16 cellular contexts compared by ENCODE assay signal in the genomic region with DNA sequence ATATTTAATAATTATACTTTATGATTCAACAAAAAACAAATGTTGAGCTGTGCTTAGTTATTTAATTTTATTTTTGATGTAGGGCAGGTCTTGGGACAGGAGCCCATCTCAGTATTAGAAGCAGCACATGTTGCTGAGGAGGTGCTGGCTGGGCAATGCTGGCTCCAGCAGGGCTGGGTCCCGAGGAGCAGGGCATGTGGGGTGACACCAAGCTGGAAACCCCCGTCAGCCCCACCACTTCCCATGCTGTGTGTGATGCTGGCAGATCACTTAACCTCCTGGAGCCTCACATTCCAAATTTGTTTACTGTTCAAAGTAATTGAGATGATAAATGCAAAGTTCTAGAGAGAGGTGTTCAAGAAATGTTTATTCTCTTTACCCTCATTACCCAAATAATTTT.
A peak's percentile ranks its signal among the peaks of the same experiment; 100 is the strongest.
DNase-seq lines count a peak whose midpoint lies in the region; ATAC-seq, FAIRE-seq and TF ChIP-seq lines count a peak whose summit lies in the region.
"Had no signal": no experiment of that assay in that cellular context is flagged by ENCODE, and none has a peak within 500 bp of the region (broad histone marks: within the 10 kb centered on the region; RNA-seq: fewer than 3 reads in every experiment).

No MANE protein-coding gene starts in this region.

- H3K27me3 Mint-ChIP-seq in activated T-cell treated with anti-CD3 and anti-CD28 coated beads, Interleukin-2, amount 50 U/mL, for 24 hours: no peaks in the 10 kb centered on the region
- peaks cover 0 to 11% of the 10 kb centered on the region in 2 donors for H3K27me3 Mint-ChIP-seq in natural killer cell (ENCODE audit: low read depth in 2 of 2)

- no peak for TF ChIP-seq EP300 in GM12878 (IDR thresholded peaks at IDR 0.05; ENCODE audit: borderline replicate concordance in 1 of 2, control insufficient read depth in 1 of 2, low read depth in 2 of 2, low read length in 2 of 2)

- no peak overlapping the region for H3K9ac ChIP-seq in GM12878 (ENCODE audit: control insufficient read depth, insufficient read depth, low read length)

- CTCF ChIA-PET in GM12878 (lab: Yijun Ruan, JAX): no interaction called here

- H3K27me3 ChIP-seq in GM12878 (replicated peaks in 1 of 2; ENCODE audit: control insufficient read depth in 2 of 2, insufficient read depth in 2 of 2, low read length in 1 of 2): no peaks in the 10 kb centered on the region
- H3K27me3 ChIP-seq: adrenal gland had no signal

- ATAC-seq in HG02759 (IDR thresholded peaks at IDR 0.05; ENCODE audit: unreplicated experiment): peak; percentile 42
- ATAC-seq in GM12878: peak; percentile 31; the same call in 1 of the 3 replicates
- peak; percentile 71 to 81 (median 77) for ATAC-seq in natural killer cell
- ATAC-seq in HG03039 (IDR thresholded peaks at IDR 0.05; ENCODE audit: unreplicated experiment): no peak
- ATAC-seq: HCT116, WTC11 had no signal

- no peak overlapping the region for H3K4me3 ChIP-seq in GM12878
- H3K4me3 ChIP-seq: adrenal gland had no signal

- no peak overlapping the region for H2AFZ ChIP-seq in GM12878 (ENCODE audit: control insufficient read depth, low read depth, low read length)

- no peak for DNase-seq in activated T-cell treated with anti-CD3 and anti-CD28 coated beads, Interleukin-2, amount 50 U/mL, for 24 hours
- DNase-seq in activated T-cell treated with anti-CD3 and anti-CD28 coated beads, Interleukin-2, amount 50 U/mL, for 1 hour: no peak
- DNase-seq in GM12878 (ENCODE audit: low read depth, low spot score) (no peak), natural killer cell (no peak), foreskin melanocyte (no peak), D721Med (ENCODE audit: insufficient read length, low spot score) (no peak)
- DNase-seq: immature natural killer cell, NCI-H82, SW 1271 had no signal

- H3K4me1 ChIP-seq in GM12878 (ENCODE audit: control insufficient read depth, insufficient read depth, low read length): peaks cover 7% of the 10 kb centered on the region; the same call in 1 of the 2 replicates
- H3K4me1 ChIP-seq: adrenal gland had no signal

- 15% methylated on average over 2 of the region's 2 CpGs for WGBS in GM12878 (ENCODE audit: insufficient coverage, insufficient replicate concordance, low lambda C conversion rate, missing lambda C conversion rate)

- TF ChIP-seq CTCF in GM12878 (IDR thresholded peaks at IDR 0.05 in 2 of 3, conservative IDR thresholded peaks at IDR 0.05 in 1 of 3; ENCODE audit: control insufficient read depth in 2 of 3, extremely low read depth in 1 of 3, insufficient read depth in 1 of 3, low read depth in 3 of 3, low read length in 3 of 3): no peak
- no peak for TF ChIP-seq CTCF in natural killer cell (IDR thresholded peaks at IDR 0.05)
- TF ChIP-seq CTCF in D721Med (IDR thresholded peaks at IDR 0.05; ENCODE audit: insufficient read depth, missing control alignments): no peak

- no peak for TF ChIP-seq POLR2A in GM12878 (IDR thresholded peaks at IDR 0.05; ENCODE audit: low read depth, low read length)

- H3K27ac Mint-ChIP-seq in activated T-cell treated with anti-CD3 and anti-CD28 coated beads, Interleukin-2, amount 50 U/mL, for 24 hours: peak overlapping the region; percentile 5
- no peak overlapping the region for H3K27ac Mint-ChIP-seq in natural killer cell
- H3K27ac Mint-ChIP-seq: immature natural killer cell, WTC11 had no signal

- H3K79me2 ChIP-seq in GM12878 (ENCODE audit: control insufficient read depth, insufficient read depth, low read length): no peaks in the 10 kb centered on the region

- H3K4me2 ChIP-seq in GM12878 (ENCODE audit: control insufficient read depth, insufficient read depth): no peak overlapping the region

- H3K4me1 Mint-ChIP-seq in activated T-cell treated with anti-CD3 and anti-CD28 coated beads, Interleukin-2, amount 50 U/mL, for 24 hours (ENCODE audit: low read depth): peaks cover 13% of the 10 kb centered on the region
- H3K4me1 Mint-ChIP-seq in natural killer cell: peaks cover 8% of the 10 kb centered on the region in 2 donors

- peaks cover 2% of the 10 kb centered on the region for H3K36me3 Mint-ChIP-seq in activated T-cell treated with anti-CD3 and anti-CD28 coated beads, Interleukin-2, amount 50 U/mL, for 24 hours (ENCODE audit: low read depth)
- peaks cover 8% of the 10 kb centered on the region for H3K36me3 Mint-ChIP-seq in natural killer cell

- FAIRE-seq in GM12878 (lab: Jason Lieb, UNC): no peak
- FAIRE-seq in D721Med (lab: Jason Lieb, UNC): no peak
- FAIRE-seq: GM12892, urothelium cell line had no signal

- intact Hi-C loops in GM12878 (cut with micrococcal nuclease; ENCODE audit: unreplicated experiment): no loop called here
- intact Hi-C loops in natural killer cell (cut with micrococcal nuclease): no loop called here

- no peaks in the 10 kb centered on the region for H4K20me1 ChIP-seq in GM12878 (ENCODE audit: control insufficient read depth, insufficient read depth)

- RAD21 ChIA-PET in GM12878 (lab: Charles Lee; ENCODE audit: unreplicated experiment): no interaction called here

- peaks cover 3% of the 10 kb centered on the region; the same call in 2 of the 3 replicates for H3K9me3 ChIP-seq in GM12878 (replicated peaks; ENCODE audit: control insufficient read depth, insufficient read depth, low read length)
- H3K9me3 ChIP-seq: adrenal gland had no signal

- peaks cover 8% of the 10 kb centered on the region for H3K9me3 Mint-ChIP-seq in activated T-cell treated with anti-CD3 and anti-CD28 coated beads, Interleukin-2, amount 50 U/mL, for 24 hours
- peaks cover 2 to 4% of the 10 kb centered on the region in 2 donors for H3K9me3 Mint-ChIP-seq in natural killer cell
- H3K9me3 Mint-ChIP-seq: immature natural killer cell had no signal

- in situ Hi-C loops in GM12878 (cut with MboI): no loop called here

- no TSS peak for BruUV-seq in GM12878 (replicated peaks; lab: Mats Ljungman, UMichigan)

- no peaks in the 10 kb centered on the region for H3K36me3 ChIP-seq in GM12878 (ENCODE audit: control insufficient read depth in 2 of 2, insufficient read depth in 2 of 2, low read length in 1 of 2)
- H3K36me3 ChIP-seq: adrenal gland had no signal

- no peak overlapping the region for H3K4me3 Mint-ChIP-seq in activated T-cell treated with anti-CD3 and anti-CD28 coated beads, Interleukin-2, amount 50 U/mL, for 24 hours
- no peak overlapping the region for H3K4me3 Mint-ChIP-seq in natural killer cell
- H3K4me3 Mint-ChIP-seq: immature natural killer cell, WTC11 had no signal

- no peak for TF ChIP-seq RAD21 in GM12878 (IDR thresholded peaks at IDR 0.05; ENCODE audit: insufficient read depth, low read depth, low read length)

- POLR2A ChIA-PET in GM12878 (lab: Charles Lee): interaction anchor here (0.7 kb wide), 2 partner anchors 79 to 1913 kb away, joined by 3 to 5 read pairs; no protein-coding TSS in a partner anchor

- SMC1A ChIA-PET in GM12878 (lab: Charles Lee; ENCODE audit: uncharacterized antibody, unreplicated experiment): no interaction called here

- no peak overlapping the region for H3K27ac ChIP-seq in GM12878 (ENCODE audit: control insufficient read depth, insufficient read depth)

TF ChIP-seq in GM12878, 131 proteins besides CTCF, POLR2A, EP300 and RAD21:
- no peak for TF ChIP-seq ASH2L (IDR thresholded peaks at IDR 0.05; ENCODE audit: borderline replicate concordance, low read depth)
- no peak for TF ChIP-seq MXI1 (IDR thresholded peaks at IDR 0.05; ENCODE audit: low read depth, low read length)
- TF ChIP-seq LARP7 (IDR thresholded peaks at IDR 0.05): no peak
- TF ChIP-seq ETV6 (conservative IDR thresholded peaks at IDR 0.05 in 1 of 2, IDR thresholded peaks at IDR 0.05 in 1 of 2; ENCODE audit: borderline replicate concordance in 1 of 2, low read depth in 1 of 2): no peak
- no peak for TF ChIP-seq STAT1 (conservative IDR thresholded peaks at IDR 0.05)
- no peak for TF ChIP-seq TBL1XR1 (IDR thresholded peaks at IDR 0.05; ENCODE audit: low read depth, low read length)
- no peak for TF ChIP-seq JUND (IDR thresholded peaks at IDR 0.05; ENCODE audit: low read depth, low read length)
- TF ChIP-seq CBX5 (IDR thresholded peaks at IDR 0.05; ENCODE audit: low read depth): no peak
- TF ChIP-seq SREBF2 (IDR thresholded peaks at IDR 0.05; ENCODE audit: low read length): no peak
- no peak for TF ChIP-seq NFYA (IDR thresholded peaks at IDR 0.05; ENCODE audit: borderline replicate concordance, low read depth, low read length)
- TF ChIP-seq SMARCA5 (IDR thresholded peaks at IDR 0.05): no peak
- no peak for TF ChIP-seq FOXM1 (IDR thresholded peaks at IDR 0.05; ENCODE audit: low read depth, low read length)
- TF ChIP-seq, protein P1, sequence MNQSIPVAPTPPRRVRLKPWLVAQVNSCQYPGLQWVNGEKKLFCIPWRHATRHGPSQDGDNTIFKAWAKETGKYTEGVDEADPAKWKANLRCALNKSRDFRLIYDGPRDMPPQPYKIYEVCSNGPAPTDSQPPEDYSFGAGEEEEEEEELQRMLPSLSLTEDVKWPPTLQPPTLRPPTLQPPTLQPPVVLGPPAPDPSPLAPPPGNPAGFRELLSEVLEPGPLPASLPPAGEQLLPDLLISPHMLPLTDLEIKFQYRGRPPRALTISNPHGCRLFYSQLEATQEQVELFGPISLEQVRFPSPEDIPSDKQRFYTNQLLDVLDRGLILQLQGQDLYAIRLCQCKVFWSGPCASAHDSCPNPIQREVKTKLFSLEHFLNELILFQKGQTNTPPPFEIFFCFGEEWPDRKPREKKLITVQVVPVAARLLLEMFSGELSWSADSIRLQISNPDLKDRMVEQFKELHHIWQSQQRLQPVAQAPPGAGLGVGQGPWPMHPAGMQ (IDR thresholded peaks at IDR 0.05; ENCODE audit: borderline replicate concordance): no peak
- TF ChIP-seq MEF2A (IDR thresholded peaks at IDR 0.05; ENCODE audit: insufficient read depth, low read depth, low read length): no peak
- no peak for TF ChIP-seq RBBP5 (conservative IDR thresholded peaks at IDR 0.05)
- no peak for TF ChIP-seq SRF (IDR thresholded peaks at IDR 0.05; ENCODE audit: low read depth in 2 of 2, low read length in 2 of 2)
